Comparison of ENCODE assay signal across 33 cellular contexts in genomic region chr13:107886118-107886517, GRCh38.
"Had no signal": no experiment of that assay in that cellular context is flagged by ENCODE, and none has a peak within 500 bp of the region (broad histone marks: within the 10 kb centered on the region; RNA-seq: fewer than 3 reads in every experiment).

No MANE protein-coding gene starts in this region.

- H3K4me3 Mint-ChIP-seq: activated CD4-positive, alpha-beta memory T cell treated with anti-CD3 and anti-CD28 coated beads for 36 hours; activated CD8-positive, alpha-beta memory T cell treated with anti-CD3 and anti-CD28 coated beads, Interleukin-2, amount 10 ng/mL, durations not matched to agents 7 days and 5 days; activated CD8-positive, alpha-beta T cell treated with anti-CD3 and anti-CD28 coated beads, Interleukin-2, amount 10 ng/mL, durations not matched to agents 7 days and 5 days; activated naive CD4-positive, alpha-beta T cell treated with anti-CD3 and anti-CD28 coated beads for 36 hours; activated naive CD4-positive, alpha-beta T cell treated with anti-CD3 and anti-CD28 coated beads, Interleukin-2, amount 50 U/mL, for 24 hours; activated naive CD8-positive, alpha-beta T cell treated with anti-CD3 and anti-CD28 coated beads for 36 hours; activated naive CD8-positive, alpha-beta T cell treated with anti-CD3 and anti-CD28 coated beads, Interleukin-2, amount 50 U/mL, for 24 hours; activated T-helper 1 cell treated with anti-CD3 and anti-CD28 coated beads, Interleukin-12 subunit alpha, Interleukin-12 subunit beta, Interleukin-2, Interleukin-4 antibody, amounts not matched to agents 30 ng/mL and 10 ng/mL and 1 ng/mL, durations not matched to agents 14 hours and 24 hours and 36 hours; effector memory CD8-positive, alpha-beta T cell; WTC11 had no signal

- H3K4me1 ChIP-seq: adrenal gland, body of pancreas, esophagus muscularis mucosa, foreskin keratinocyte, gastroesophageal sphincter, heart right ventricle had no signal

- DNase-seq: activated CD4-positive, alpha-beta memory T cell treated with anti-CD3 and anti-CD28 coated beads for 36 hours; activated CD4-positive, alpha-beta T cell treated with anti-CD3 and anti-CD28 coated beads for 1 hour; activated CD4-positive, alpha-beta T cell treated with anti-CD3 and anti-CD28 coated beads for 48 hours; activated CD8-positive, alpha-beta memory T cell treated with anti-CD3 and anti-CD28 coated beads, Interleukin-2, amount 10 ng/mL, durations not matched to agents 7 days and 5 days; activated CD8-positive, alpha-beta memory T cell treated with anti-CD3 and anti-CD28 coated beads, Interleukin-2, amount 50 U/mL, for 4 hours; activated CD8-positive, alpha-beta T cell treated with anti-CD3 and anti-CD28 coated beads, Interleukin-2, amount 10 ng/mL, durations not matched to agents 7 days and 5 days; activated effector memory CD4-positive, alpha-beta T cell treated with anti-CD3 and anti-CD28 coated beads, Interleukin-2, amount 50 U/mL, for 16 hours; activated naive CD4-positive, alpha-beta T cell treated with anti-CD3 and anti-CD28 coated beads for 36 hours; activated naive CD8-positive, alpha-beta T cell treated with anti-CD3 and anti-CD28 coated beads for 36 hours; activated naive CD8-positive, alpha-beta T cell treated with anti-CD3 and anti-CD28 coated beads, Interleukin-2, amount 50 U/mL, for 24 hours; activated T-cell treated with anti-CD3 and anti-CD28 coated beads, Interleukin-2, amount 50 U/mL, for 1 hour; activated T-cell treated with anti-CD3 and anti-CD28 coated beads, Interleukin-2, amount 50 U/mL, for 48 hours; adrenal gland; amygdala; aorta; body of pancreas; caudate nucleus; cortex of kidney; dermis blood vessel endothelial cell; effector CD4-positive, alpha-beta T cell; effector memory CD8-positive, alpha-beta T cell; erythroblast; foreskin keratinocyte; heart right ventricle; T-helper 2 cell had no signal

- H3K27me3 Mint-ChIP-seq: activated CD4-positive, alpha-beta memory T cell treated with anti-CD3 and anti-CD28 coated beads for 36 hours; activated CD8-positive, alpha-beta memory T cell treated with anti-CD3 and anti-CD28 coated beads, Interleukin-2, amount 10 ng/mL, durations not matched to agents 7 days and 5 days; activated naive CD4-positive, alpha-beta T cell treated with anti-CD3 and anti-CD28 coated beads, Interleukin-2, amount 50 U/mL, for 24 hours; activated naive CD8-positive, alpha-beta T cell treated with anti-CD3 and anti-CD28 coated beads for 36 hours; activated naive CD8-positive, alpha-beta T cell treated with anti-CD3 and anti-CD28 coated beads, Interleukin-2, amount 50 U/mL, for 24 hours; effector memory CD8-positive, alpha-beta T cell had no signal

- H3K36me3 ChIP-seq: adrenal gland, esophagus muscularis mucosa, gastroesophageal sphincter, heart right ventricle had no signal

- H3K9me3 Mint-ChIP-seq: activated CD4-positive, alpha-beta memory T cell treated with anti-CD3 and anti-CD28 coated beads for 36 hours; activated naive CD8-positive, alpha-beta T cell treated with anti-CD3 and anti-CD28 coated beads, Interleukin-2, amount 50 U/mL, for 24 hours; activated T-helper 1 cell treated with anti-CD3 and anti-CD28 coated beads, Interleukin-12 subunit alpha, Interleukin-12 subunit beta, Interleukin-2, Interleukin-4 antibody, amounts not matched to agents 30 ng/mL and 10 ng/mL and 1 ng/mL, durations not matched to agents 14 hours and 24 hours and 36 hours; activated T-helper 2 cell treated with anti-CD3 and anti-CD28 coated beads, Interferon-gamma antibody, Interleukin-2, Interleukin-4, amounts not matched to agents 10 μg/mL and 5 μg/mL and 100 μg/mL, durations not matched to agents 14 hours and 24 hours and 36 hours had no signal

- H3K27ac ChIP-seq: adrenal gland, body of pancreas, esophagus muscularis mucosa, foreskin keratinocyte, gastroesophageal sphincter, heart right ventricle, VCaP had no signal

- H3K4me3 ChIP-seq: adrenal gland, body of pancreas, esophagus muscularis mucosa, gastroesophageal sphincter, heart right ventricle had no signal

- H3K27ac Mint-ChIP-seq: activated CD4-positive, alpha-beta memory T cell treated with anti-CD3 and anti-CD28 coated beads for 36 hours; activated CD8-positive, alpha-beta memory T cell treated with anti-CD3 and anti-CD28 coated beads, Interleukin-2, amount 10 ng/mL, durations not matched to agents 7 days and 5 days; activated CD8-positive, alpha-beta T cell treated with anti-CD3 and anti-CD28 coated beads, Interleukin-2, amount 10 ng/mL, durations not matched to agents 7 days and 5 days; activated naive CD4-positive, alpha-beta T cell treated with anti-CD3 and anti-CD28 coated beads for 36 hours; activated naive CD4-positive, alpha-beta T cell treated with anti-CD3 and anti-CD28 coated beads, Interleukin-2, amount 50 U/mL, for 24 hours; activated naive CD8-positive, alpha-beta T cell treated with anti-CD3 and anti-CD28 coated beads for 36 hours; activated naive CD8-positive, alpha-beta T cell treated with anti-CD3 and anti-CD28 coated beads, Interleukin-2, amount 50 U/mL, for 24 hours; activated T-helper 1 cell treated with anti-CD3 and anti-CD28 coated beads, Interleukin-12 subunit alpha, Interleukin-12 subunit beta, Interleukin-2, Interleukin-4 antibody, amounts not matched to agents 30 ng/mL and 10 ng/mL and 1 ng/mL, durations not matched to agents 14 hours and 24 hours and 36 hours; activated T-helper 2 cell treated with anti-CD3 and anti-CD28 coated beads, Interferon-gamma antibody, Interleukin-2, Interleukin-4, amounts not matched to agents 10 μg/mL and 5 μg/mL and 100 μg/mL, durations not matched to agents 14 hours and 24 hours and 36 hours; effector memory CD8-positive, alpha-beta T cell; WTC11 had no signal

- FAIRE-seq: colon had no signal

- ATAC-seq: activated CD8-positive, alpha-beta memory T cell treated with anti-CD3 and anti-CD28 coated beads, Interleukin-2, amount 10 ng/mL, durations not matched to agents 7 days and 5 days; activated CD8-positive, alpha-beta T cell treated with anti-CD3 and anti-CD28 coated beads, Interleukin-2, amount 10 ng/mL, durations not matched to agents 7 days and 5 days; activated naive CD8-positive, alpha-beta T cell treated with anti-CD3 and anti-CD28 coated beads, Interleukin-2, amount 50 U/mL, for 24 hours; body of pancreas; effector memory CD8-positive, alpha-beta T cell; foreskin keratinocyte; gastroesophageal sphincter; heart right ventricle; WTC11 had no signal

- H3K4me1 Mint-ChIP-seq: activated CD8-positive, alpha-beta memory T cell treated with anti-CD3 and anti-CD28 coated beads, Interleukin-2, amount 10 ng/mL, durations not matched to agents 7 days and 5 days; activated naive CD4-positive, alpha-beta T cell treated with anti-CD3 and anti-CD28 coated beads, Interleukin-2, amount 50 U/mL, for 24 hours; activated naive CD8-positive, alpha-beta T cell treated with anti-CD3 and anti-CD28 coated beads for 36 hours; activated naive CD8-positive, alpha-beta T cell treated with anti-CD3 and anti-CD28 coated beads, Interleukin-2, amount 50 U/mL, for 24 hours; WTC11 had no signal

- H3K27me3 ChIP-seq: adrenal gland, body of pancreas, esophagus muscularis mucosa, foreskin keratinocyte, gastroesophageal sphincter, heart right ventricle had no signal

- H3K36me3 Mint-ChIP-seq: activated CD4-positive, alpha-beta memory T cell treated with anti-CD3 and anti-CD28 coated beads for 36 hours; activated CD8-positive, alpha-beta memory T cell treated with anti-CD3 and anti-CD28 coated beads, Interleukin-2, amount 10 ng/mL, durations not matched to agents 7 days and 5 days; activated naive CD4-positive, alpha-beta T cell treated with anti-CD3 and anti-CD28 coated beads, Interleukin-2, amount 50 U/mL, for 24 hours; activated naive CD8-positive, alpha-beta T cell treated with anti-CD3 and anti-CD28 coated beads for 36 hours had no signal

- H3K9me3 ChIP-seq: adrenal gland, body of pancreas had no signal
